26 cellular contexts compared by ENCODE assay signal in genomic region chr10:86598151-86598550, GRCh38. TPM values are rescaled to one million over a fixed set of nuclear protein-coding genes. Genes with fewer than 3 reads are reported as not detected.
"Had no signal": no experiment of that assay in that cellular context is flagged by ENCODE, and none has a peak within 500 bp of the region (broad histone marks: within the 10 kb centered on the region; RNA-seq: fewer than 3 reads in every experiment).

No MANE protein-coding gene starts in this region.

- H3K27me3 Mint-ChIP-seq: activated T-cell treated with anti-CD3 and anti-CD28 coated beads, Interleukin-2, amount 50 U/mL, for 24 hours had no signal

- DNase-seq: activated CD4-positive, alpha-beta T cell treated with anti-CD3 and anti-CD28 coated beads, Interleukin-2, amount 50 U/mL, for 4 hours; activated naive CD4-positive, alpha-beta T cell treated with Interleukin-2 at 50 U/mL for 16 hours; activated naive CD8-positive, alpha-beta T cell treated with anti-CD3 and anti-CD28 coated beads, Interleukin-2, amount 10 ng/mL, durations not matched to agents 7 days and 5 days; activated T-cell treated with anti-CD3 and anti-CD28 coated beads, Interleukin-2, amount 50 U/mL, for 24 hours; effector CD4-positive, alpha-beta T cell; foreskin fibroblast; hippocampal formation; left cardiac atrium; mesenchymal stem cell; mucosa of descending colon; naive thymus-derived CD8-positive, alpha-beta T cell; pancreas; stimulated activated CD4-positive, alpha-beta T cell treated with anti-CD3 and anti-CD28 coated beads, Interleukin-2, amount 100 ng/mL, for 24 hours; stimulated activated naive CD8-positive, alpha-beta T cell treated with anti-CD3 and anti-CD28 coated beads, Interleukin-15, amount 100 ng/mL, for 72 hours; T-helper 17 cell; trophoblast cell; WERI-Rb-1 had no signal

- H3K36me3 Mint-ChIP-seq: activated naive CD8-positive, alpha-beta T cell treated with anti-CD3 and anti-CD28 coated beads, Interleukin-2, amount 10 ng/mL, durations not matched to agents 7 days and 5 days; brain; naive thymus-derived CD8-positive, alpha-beta T cell had no signal

- H3K4me3 ChIP-seq: coronary artery, mucosa of descending colon, pancreas, SJSA1 had no signal

- ATAC-seq: esophagus mucosa; naive thymus-derived CD8-positive, alpha-beta T cell; pancreas; sciatic nerve; stimulated activated naive CD8-positive, alpha-beta T cell treated with anti-CD3 and anti-CD28 coated beads, Interleukin-15, amount 100 ng/mL, for 72 hours; T-helper 17 cell had no signal

- H3K27ac Mint-ChIP-seq: activated naive CD8-positive, alpha-beta T cell treated with anti-CD3 and anti-CD28 coated beads, Interleukin-2, amount 10 ng/mL, durations not matched to agents 7 days and 5 days; activated T-cell treated with anti-CD3 and anti-CD28 coated beads, Interleukin-2, amount 50 U/mL, for 24 hours; activated T-helper 2 cell treated with anti-CD3 and anti-CD28 coated beads, Interferon-gamma antibody, Interleukin-2, Interleukin-4, amounts not matched to agents 10 μg/mL and 5 μg/mL and 100 μg/mL, durations not matched to agents 14 hours and 24 hours and 36 hours; brain; naive thymus-derived CD8-positive, alpha-beta T cell; T-helper 17 cell had no signal

- H3K27ac ChIP-seq: coronary artery, pancreas, SJSA1, WERI-Rb-1 had no signal

- H3K9me3 Mint-ChIP-seq: activated naive CD8-positive, alpha-beta T cell treated with anti-CD3 and anti-CD28 coated beads, Interleukin-2, amount 10 ng/mL, durations not matched to agents 7 days and 5 days; activated T-cell treated with anti-CD3 and anti-CD28 coated beads, Interleukin-2, amount 50 U/mL, for 24 hours; activated T-helper 2 cell treated with anti-CD3 and anti-CD28 coated beads, Interferon-gamma antibody, Interleukin-2, Interleukin-4, amounts not matched to agents 10 μg/mL and 5 μg/mL and 100 μg/mL, durations not matched to agents 14 hours and 24 hours and 36 hours; brain; central memory CD8-positive, alpha-beta T cell; naive thymus-derived CD8-positive, alpha-beta T cell; stimulated activated naive CD8-positive, alpha-beta T cell treated with anti-CD3 and anti-CD28 coated beads, Interleukin-15, amount 100 ng/mL, for 72 hours had no signal

- H3K4me3 Mint-ChIP-seq: activated naive CD8-positive, alpha-beta T cell treated with anti-CD3 and anti-CD28 coated beads, Interleukin-2, amount 10 ng/mL, durations not matched to agents 7 days and 5 days; activated T-cell treated with anti-CD3 and anti-CD28 coated beads, Interleukin-2, amount 50 U/mL, for 24 hours; brain; central memory CD8-positive, alpha-beta T cell; naive thymus-derived CD8-positive, alpha-beta T cell; stimulated activated naive CD8-positive, alpha-beta T cell treated with anti-CD3 and anti-CD28 coated beads, Interleukin-15, amount 100 ng/mL, for 72 hours; T-helper 17 cell had no signal

- H3K4me1 Mint-ChIP-seq: activated naive CD8-positive, alpha-beta T cell treated with anti-CD3 and anti-CD28 coated beads, Interleukin-2, amount 10 ng/mL, durations not matched to agents 7 days and 5 days; brain; central memory CD8-positive, alpha-beta T cell; stimulated activated naive CD8-positive, alpha-beta T cell treated with anti-CD3 and anti-CD28 coated beads, Interleukin-15, amount 100 ng/mL, for 72 hours had no signal

- H3K36me3 ChIP-seq: pancreas, SJSA1, WERI-Rb-1 had no signal

- H3K9me3 ChIP-seq: mucosa of descending colon, pancreas, SJSA1 had no signal

- H3K27me3 ChIP-seq: pancreas, SJSA1 had no signal

RNA-seq across cellular contexts. Expression of gene OPN4, which starts 56.2 kb away (rescaled TPM):
- total RNA-seq: activated naive CD8-positive, alpha-beta T cell treated with anti-CD3 and anti-CD28 coated beads, Interleukin-2, amount 10 ng/mL, durations not matched to agents 7 days and 5 days; activated T-helper 2 cell treated with anti-CD3 and anti-CD28 coated beads, Interferon-gamma antibody, Interleukin-2, Interleukin-4, amounts not matched to agents 10 μg/mL and 5 μg/mL and 100 μg/mL, durations not matched to agents 14 hours and 24 hours and 36 hours; esophagus mucosa; naive thymus-derived CD8-positive, alpha-beta T cell; pancreas; pulmonary artery endothelial cell; SJSA1; T-helper 17 cell; temporal lobe had no signal
